2 cellular contexts compared by ENCODE assay signal in genomic region chr2:20829861-20830260, GRCh38.
TF ChIP-seq lines count a peak whose summit lies in the region.

No MANE protein-coding gene starts in this region.

TF ChIP-seq in HepG2, 621 proteins besides CTCF, POLR2A, EP300 and RAD21:
- no peak for TF ChIP-seq KMT2B (CRISPR knock-in tag; IDR thresholded peaks at IDR 0.05)
- no peak for TF ChIP-seq ZBTB14 (CRISPR knock-in tag; IDR thresholded peaks at IDR 0.05)
- no peak for TF ChIP-seq MIER3 (CRISPR knock-in tag; IDR thresholded peaks at IDR 0.05; ENCODE audit: borderline replicate concordance)
- TF ChIP-seq CREBL2 (CRISPR knock-in tag; IDR thresholded peaks at IDR 0.05; ENCODE audit: borderline replicate concordance): no peak
- TF ChIP-seq IRX3 (CRISPR knock-in tag; IDR thresholded peaks at IDR 0.05; ENCODE audit: borderline replicate concordance, low read depth): no peak
- TF ChIP-seq ZNF431 (CRISPR knock-in tag; IDR thresholded peaks at IDR 0.05; ENCODE audit: borderline replicate concordance, low read depth): peak; percentile 63; the same call in 1 of the 2 replicates
- TF ChIP-seq ZBTB44 (CRISPR knock-in tag; IDR thresholded peaks at IDR 0.05): no peak

TF ChIP-seq in K562, 482 proteins besides CTCF, POLR2A, EP300 and RAD21:
- TF ChIP-seq SMAD4 (CRISPR knock-in tag; conservative IDR thresholded peaks at IDR 0.05): no peak
- TF ChIP-seq ZNF431 (CRISPR knock-in tag; IDR thresholded peaks at IDR 0.05): peak; percentile 77
- no peak for TF ChIP-seq ARID1B (IDR thresholded peaks at IDR 0.05)
